ENCODE assay signal across 1 cellular context in genomic region chr1:58839871-58840835, GRCh38.
TF ChIP-seq lines count a peak whose summit lies in the region.

No MANE protein-coding gene starts in this region.

TF ChIP-seq in HEK293, 187 proteins besides CTCF, POLR2A, EP300 and RAD21 (continued from another document):
- no peak for TF ChIP-seq HIC1 (tag by site-specific recombination; IDR thresholded peaks at IDR 0.05)
- TF ChIP-seq ZNF837 (tag by site-specific recombination; IDR thresholded peaks at IDR 0.05): no peak
